In genomic region chr16:85570213-85570734, GRCh38 we compare ENCODE assay signal across 8 cellular contexts. TPM values are rescaled to one million over a fixed set of nuclear protein-coding genes. Genes with fewer than 3 reads are reported as not detected.
A peak's percentile ranks its signal among the peaks of the same experiment; 100 is the strongest.
DNase-seq lines count a peak whose midpoint lies in the region; ATAC-seq and TF ChIP-seq lines count a peak whose summit lies in the region.

No MANE protein-coding gene starts in this region.

- no peaks in the 10 kb centered on the region for H3K27me3 Mint-ChIP-seq in CD4-positive, alpha-beta T cell
- H3K27me3 Mint-ChIP-seq in brain, result peaks cover 4% of the 10 kb centered on the region

- no peak overlapping the region for H3K27ac ChIP-seq in CD4-positive, alpha-beta T cell (ENCODE audit: low read depth, low read length)
- peak overlapping the region; percentile 20 for H3K27ac ChIP-seq in smooth muscle cell (ENCODE audit: low read depth)
- H3K27ac ChIP-seq in foreskin keratinocyte, result no peak overlapping the region

- no peak for ATAC-seq in CD4-positive, alpha-beta T cell (ENCODE audit: poor library complexity)
- ATAC-seq in GM19397 (IDR thresholded peaks at IDR 0.05; ENCODE audit: unreplicated experiment), result peak; percentile 26
- ATAC-seq in foreskin keratinocyte, result no peak

- TF ChIP-seq CTCF in CD4-positive, alpha-beta T cell (IDR thresholded peaks at IDR 0.05), result no peak
- no peak for TF ChIP-seq CTCF in brain (conservative IDR thresholded peaks at IDR 0.05)
- TF ChIP-seq CTCF in smooth muscle cell (IDR thresholded peaks at IDR 0.05; ENCODE audit: borderline replicate concordance, insufficient read depth, poor library complexity, severe bottlenecking), result no peak
- no peak for TF ChIP-seq CTCF in foreskin keratinocyte (conservative IDR thresholded peaks at IDR 0.05)

- DNase-seq in CD4-positive, alpha-beta T cell, result no peak
- peak; percentile 69 for DNase-seq in HT-29 (ENCODE audit: low spot score)
- no peak for DNase-seq in smooth muscle cell (lab: John Stamatoyannopoulos, UW; ENCODE audit: unreplicated experiment)
- DNase-seq in foreskin keratinocyte, result no peak
- DNase-seq in nucleus accumbens (lab: John Stamatoyannopoulos, UW), result no peak
- DNase-seq in NCI-H2227 (lab: John Stamatoyannopoulos, UW; ENCODE audit: unreplicated experiment), result no peak

- H4K20me1 ChIP-seq in smooth muscle cell (ENCODE audit: low read depth), result peaks cover 96% of the 10 kb centered on the region

- peaks cover 40% of the 10 kb centered on the region for H3K4me1 Mint-ChIP-seq in CD4-positive, alpha-beta T cell (ENCODE audit: low read depth)
- peaks cover 64% of the 10 kb centered on the region for H3K4me1 Mint-ChIP-seq in brain

- H3K4me1 ChIP-seq in smooth muscle cell (ENCODE audit: low read depth) (peaks cover 25% of the 10 kb centered on the region), foreskin keratinocyte (no peaks in the 10 kb centered on the region)

- no peak overlapping the region for H2AFZ ChIP-seq in smooth muscle cell (ENCODE audit: low read depth)

- H3K36me3 ChIP-seq in smooth muscle cell (ENCODE audit: low read depth), result no peaks in the 10 kb centered on the region

- no peak overlapping the region for H3K4me3 ChIP-seq in smooth muscle cell

- no peaks in the 10 kb centered on the region for H3K27me3 ChIP-seq in CD4-positive, alpha-beta T cell (ENCODE audit: control insufficient read depth, insufficient read depth, low read length)
- H3K27me3 ChIP-seq in smooth muscle cell (ENCODE audit: low read depth), result no peaks in the 10 kb centered on the region
- H3K27me3 ChIP-seq in foreskin keratinocyte, result peaks cover 18% of the 10 kb centered on the region

- no peak overlapping the region for H3K9ac ChIP-seq in smooth muscle cell (ENCODE audit: low read depth)

- no peaks in the 10 kb centered on the region for H3K9me3 Mint-ChIP-seq in CD4-positive, alpha-beta T cell
- H3K9me3 Mint-ChIP-seq in brain, result peaks cover 0 to 33% (median 2%) of the 10 kb centered on the region in 5 experiments

- H3K9me3 ChIP-seq in CD4-positive, alpha-beta T cell (ENCODE audit: control insufficient read depth, low read length), result peaks cover 4% of the 10 kb centered on the region
- H3K9me3 ChIP-seq in smooth muscle cell (replicated peaks; ENCODE audit: low read depth), result no peaks in the 10 kb centered on the region

- peaks cover 3% of the 10 kb centered on the region for H3F3A ChIP-seq in smooth muscle cell (ENCODE audit: low read depth)

- H3K27ac Mint-ChIP-seq in CD4-positive, alpha-beta T cell, result peak overlapping the region; percentile 75
- peak overlapping the region in 3 of 5 experiments; percentile 27 to 84 (median 82) for H3K27ac Mint-ChIP-seq in brain

- intact Hi-C loops in CD4-positive, alpha-beta T cell (cut with DNase I, micrococcal nuclease), result no loop called here

- H3K4me2 ChIP-seq in smooth muscle cell, result peak overlapping the region; percentile 12

- no peaks in the 10 kb centered on the region for H3K36me3 Mint-ChIP-seq in CD4-positive, alpha-beta T cell (ENCODE audit: low read depth)
- H3K36me3 Mint-ChIP-seq in brain, result peaks cover 47% of the 10 kb centered on the region

- peak overlapping the region; percentile 54 for H3K4me3 Mint-ChIP-seq in CD4-positive, alpha-beta T cell
- H3K4me3 Mint-ChIP-seq in brain, result no peak overlapping the region

- WGBS in smooth muscle cell (ENCODE audit: low lambda C conversion rate), result 62% methylated on average over 13 of the region's 13 CpGs

- CTCF ChIA-PET in CD4-positive, alpha-beta T cell (lab: Charles Lee), result interaction anchor here (1.0 kb wide), 1 partner anchor 150 kb away, joined by 3 read pairs; no protein-coding TSS in a partner anchor

- H3K79me2 ChIP-seq in smooth muscle cell (ENCODE audit: low read depth), result peaks cover 47% of the 10 kb centered on the region

- POLR2A ChIA-PET in CD4-positive, alpha-beta T cell (lab: Charles Lee), result interaction anchor here (3.3 kb wide), 1 partner anchor 16 kb away, joined by 16 read pairs; no protein-coding TSS in a partner anchor

RNA-seq across cellular contexts. Expression of gene GSE1, which starts 42.8 kb away (rescaled TPM):
- total RNA-seq in CD4-positive, alpha-beta T cell, result 10 to 100 TPM; 11.7 to 13.7 TPM
- total RNA-seq in HT-29 (2014; rRNA removed; shearing (Covaris generic)), result 81.1 and 84.7 TPM in 2 replicates
- polyA plus RNA-seq in brain (ENCODE audit: insufficient read depth, low read depth, low replicate concordance) (127 TPM), smooth muscle cell (13.6 and 17.1 TPM in 2 replicates), foreskin keratinocyte (1.9 and 2.1 TPM in 2 replicates)
- total RNA-seq in smooth muscle cell (21.4 and 27.7 TPM in 2 replicates), foreskin keratinocyte (5.9 and 8.2 TPM in 2 replicates)
